ENCODE assay signal across 8 cellular contexts in the genomic region with DNA sequence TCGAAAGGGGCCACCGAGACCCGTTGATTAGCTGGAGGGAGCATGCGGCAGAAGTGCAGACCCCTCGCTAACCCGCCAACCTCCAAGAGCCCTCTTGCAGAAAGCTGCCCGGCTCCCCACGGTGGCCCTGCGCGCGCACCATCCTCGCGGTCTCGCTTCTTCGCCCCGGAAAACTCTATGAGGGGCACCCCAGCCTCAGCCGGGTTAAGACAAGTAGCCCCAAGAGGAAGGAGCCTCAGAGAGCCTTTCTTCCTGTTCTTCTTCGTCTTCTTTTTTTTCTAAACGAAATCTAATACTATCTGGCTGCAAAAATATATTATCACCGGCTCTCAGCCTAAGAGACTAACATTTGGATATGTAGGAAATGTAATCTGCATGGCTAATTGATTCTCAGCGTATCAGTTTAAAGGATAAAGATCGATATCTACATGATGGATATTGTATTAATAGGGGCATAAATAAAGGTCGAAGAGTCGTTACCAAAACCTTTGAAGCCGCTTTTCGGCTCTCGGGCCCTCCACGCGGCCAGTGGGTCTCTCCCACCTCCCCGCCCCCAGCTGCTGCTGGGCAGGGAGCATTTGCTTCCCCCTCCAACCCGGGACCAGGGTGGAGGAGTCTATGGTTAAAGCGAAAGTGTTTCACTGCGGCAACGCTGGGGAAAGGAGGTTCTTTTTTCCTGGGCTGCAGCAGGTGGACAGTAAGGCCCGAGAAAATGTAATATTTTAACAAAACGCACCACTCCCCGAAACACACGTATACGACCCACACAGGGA. TPM values are rescaled to one million over a fixed set of nuclear protein-coding genes. Genes with fewer than 3 reads are reported as not detected.
DNase-seq lines count a peak whose midpoint lies in the region; ATAC-seq and TF ChIP-seq lines count a peak whose summit lies in the region.

No MANE protein-coding gene starts in this region.

- no peak overlapping the region for H3K56ac ChIP-seq in H9 (ENCODE audit: insufficient read length, low read depth, low read length)

- H3K79me1 ChIP-seq in H9 (ENCODE audit: insufficient read depth, low read depth, low read length, poor library complexity, severe bottlenecking), result no peaks in the 10 kb centered on the region

- H2BK5ac ChIP-seq in H9 (ENCODE audit: insufficient read length, low read length), result no peak overlapping the region

- H3K4me1 Mint-ChIP-seq in H9, result peaks cover 25 to 66% of the 10 kb centered on the region in 2 experiments

- no peak overlapping the region for H2AFZ ChIP-seq in H9 (ENCODE audit: low read length)

- no peak overlapping the region for H3K14ac ChIP-seq in H9 (ENCODE audit: insufficient read depth, low read length)

- H2BK120ac ChIP-seq in H9 (ENCODE audit: low read depth, low read length, poor library complexity, severe bottlenecking), result no peak overlapping the region

- peaks cover 6 to 29% of the 10 kb centered on the region in 2 experiments for H3K9me3 Mint-ChIP-seq in H9

- no peak overlapping the region for H2BK12ac ChIP-seq in H9 (ENCODE audit: insufficient read length, low read depth, low read length)

- peak overlapping the region; percentile 15 for H3K4me2 ChIP-seq in H9 (ENCODE audit: insufficient read depth, insufficient read length, low read length)

- H3K27me3 ChIP-seq in AG04450 (ENCODE audit: control insufficient read depth, insufficient read depth, low read length), result peaks cover 96% of the 10 kb centered on the region
- H3K27me3 ChIP-seq in H9 (ENCODE audit: insufficient read depth, low read length), result peaks cover 100% of the 10 kb centered on the region
- peaks cover 58% of the 10 kb centered on the region for H3K27me3 ChIP-seq in ascending aorta
- H3K27me3 ChIP-seq in mucosa of rectum (ENCODE audit: control insufficient read depth in 2 of 2, insufficient read depth in 2 of 2, low read length in 2 of 2), result peaks cover 94 to 99% of the 10 kb centered on the region in 2 donors

- no peak overlapping the region for H3K23ac ChIP-seq in H9 (ENCODE audit: insufficient read length, low read depth, low read length)

- H3K4ac ChIP-seq in H9 (ENCODE audit: low read depth, low read length), result no peak overlapping the region

- H4K20me1 ChIP-seq in H9 (ENCODE audit: control insufficient read depth, insufficient read depth, insufficient read length), result no peaks in the 10 kb centered on the region

- no peak overlapping the region for H2AK5ac ChIP-seq in H9 (ENCODE audit: insufficient read length, low read length)

- peak overlapping the region in 1 of 2 experiments; percentile 77; a peak in 3 of 5 replicates for H3K4me3 Mint-ChIP-seq in H9

- WGBS in H9 (ENCODE audit: extremely low coverage, insufficient read length, low lambda C conversion rate), result no CpG with 5 or more reads among the region's 39 CpGs

- H3K79me2 ChIP-seq in H9 (ENCODE audit: insufficient read depth, low read length), result no peaks in the 10 kb centered on the region

- peaks cover 100% of the 10 kb centered on the region for H3K27me3 Mint-ChIP-seq in H9 (ENCODE audit: low read depth)

- H2BK20ac ChIP-seq in H9 (ENCODE audit: low read depth, low read length, poor library complexity, severe bottlenecking), result no peak overlapping the region

- no peak for TF ChIP-seq CTCF in AG04450 (IDR thresholded peaks at IDR 0.05; ENCODE audit: low read depth, low read length)
- no peak for TF ChIP-seq CTCF in H9 (conservative IDR thresholded peaks at IDR 0.05)
- no peak for TF ChIP-seq CTCF in ascending aorta (IDR thresholded peaks at IDR 0.05)

- H3K27ac ChIP-seq in AG04450 (ENCODE audit: low read depth, low read length) (no peak overlapping the region), H9 (ENCODE audit: insufficient read length, low read depth, low read length) (no peak overlapping the region), ascending aorta (no peak overlapping the region), mucosa of rectum (ENCODE audit: low read depth in 2 of 2, low read length in 2 of 2) (no peak overlapping the region)

- POLR2A ChIA-PET in AG04450 (lab: Yijun Ruan, JAX), result no interaction called here

- no peak overlapping the region for H4K91ac ChIP-seq in H9 (ENCODE audit: insufficient read length, low read depth, low read length)

- no peak for DNase-seq in AG04450 (ENCODE audit: low read depth, low spot score)
- no peak for DNase-seq in H9
- DNase-seq in ascending aorta (ENCODE audit: low spot score in 2 of 2), result no peak

- H3K4me1 ChIP-seq in H9 (ENCODE audit: insufficient read depth, low read length), result peaks cover 1% of the 10 kb centered on the region; the same call in 1 of the 2 replicates
- H3K4me1 ChIP-seq in ascending aorta, result peaks cover 0 to 13% of the 10 kb centered on the region in 2 donors
- H3K4me1 ChIP-seq in mucosa of rectum (ENCODE audit: control insufficient read depth in 2 of 2, insufficient read depth in 2 of 2, low read length in 2 of 2), result peaks cover 13 to 19% of the 10 kb centered on the region in 2 donors

- H3K9ac ChIP-seq in H9 (ENCODE audit: extremely low read depth, insufficient read length, low read length) (no peak overlapping the region), mucosa of rectum (ENCODE audit: low read depth in 1 of 2, low read length in 2 of 2) (no peak overlapping the region)

- H3K36me3 ChIP-seq in ascending aorta (no peaks in the 10 kb centered on the region), mucosa of rectum (ENCODE audit: control insufficient read depth in 2 of 2, insufficient read depth in 2 of 2, low read length in 2 of 2) (no peaks in the 10 kb centered on the region)

- H3K27ac Mint-ChIP-seq in H9, result no peak overlapping the region

- CTCF ChIA-PET in AG04450 (lab: Charles Lee), result no interaction called here

- H4K5ac ChIP-seq in H9 (ENCODE audit: insufficient read length, low read depth, low read length), result no peak overlapping the region

- H3K9me3 ChIP-seq in AG04450 (ENCODE audit: control insufficient read depth, insufficient read depth, low read length) (peaks cover 22% of the 10 kb centered on the region; the same call in 1 of the 2 replicates), H9 (ENCODE audit: control insufficient read depth, low read depth, low read length) (no peaks in the 10 kb centered on the region), ascending aorta (no peaks in the 10 kb centered on the region), mucosa of rectum (ENCODE audit: control insufficient read depth in 2 of 2, low read length in 2 of 2) (no peaks in the 10 kb centered on the region)

- H4K8ac ChIP-seq in H9 (replicated peaks; ENCODE audit: insufficient read length, low read depth, low read length), result no peak overlapping the region

- intact Hi-C loops in ascending aorta (cut with DNase I), result no loop called here

- no peak overlapping the region for H2BK15ac ChIP-seq in H9 (ENCODE audit: low read depth, low read length)

- no peak for ATAC-seq in HG03378 (IDR thresholded peaks at IDR 0.05; ENCODE audit: unreplicated experiment)
- no peak for ATAC-seq in HG02852 (IDR thresholded peaks at IDR 0.05; ENCODE audit: unreplicated experiment)
- ATAC-seq in GM18909 (IDR thresholded peaks at IDR 0.05; ENCODE audit: poor library complexity, unreplicated experiment), result no peak
- no peak for ATAC-seq in GM21515 (IDR thresholded peaks at IDR 0.05; ENCODE audit: unreplicated experiment)

- peaks cover 9% of the 10 kb centered on the region for H3K23me2 ChIP-seq in H9 (ENCODE audit: insufficient read length, low read depth, low read length, poor library complexity, severe bottlenecking)

- no peak overlapping the region for H3T11ph ChIP-seq in H9 (ENCODE audit: low read length)

- H3K4me3 ChIP-seq in AG04450 (ENCODE audit: low read depth, low read length) (peak overlapping the region; percentile 55), ascending aorta (peak overlapping the region; percentile 49 to 58), mucosa of rectum (ENCODE audit: low read length in 2 of 2) (peak overlapping the region; percentile 45 to 68)

- no peak overlapping the region for H3K18ac ChIP-seq in H9 (ENCODE audit: insufficient read length, low read depth, low read length)

- no peaks in the 10 kb centered on the region for H3K36me3 Mint-ChIP-seq in H9 (ENCODE audit: insufficient read depth in 1 of 3, low read depth in 3 of 3)

RNA-seq across cellular contexts. Expression of a gene that starts 6.1 kb away (rescaled TPM):
- polyA plus RNA-seq in AG04450 (2011; rRNA removed), result not detected in 2 replicates
- 0.14 TPM in 1 of 2 replicates, not detected in the other for polyA minus RNA-seq in AG04450 (2011; rRNA and poly(A)+ RNA removed)
- total RNA-seq in H9 (2021) (not detected in 2 replicates), ascending aorta (not detected)
